In genomic region chr11:112542479-112542878, GRCh38 we compare ENCODE assay signal across 26 cellular contexts.
A peak's percentile ranks its signal among the peaks of the same experiment; 100 is the strongest.
DNase-seq lines count a peak whose midpoint lies in the region; ATAC-seq and TF ChIP-seq lines count a peak whose summit lies in the region.
"Had no signal": no experiment of that assay in that cellular context is flagged by ENCODE, and none has a peak within 500 bp of the region (broad histone marks: within the 10 kb centered on the region; RNA-seq: fewer than 3 reads in every experiment).

No MANE protein-coding gene starts in this region.

- 93% methylated on average over 1 of the region's 1 CpG for WGBS in hepatocyte (ENCODE audit: low lambda C conversion rate, missing lambda C conversion rate)

- no peak overlapping the region for H3K4me2 ChIP-seq in PC-3 (ENCODE audit: low read length)
- H3K4me2 ChIP-seq in hepatocyte, result no peak overlapping the region
- no peak overlapping the region for H3K4me2 ChIP-seq in neural progenitor cell
- H3K4me2 ChIP-seq: GM23338 had no signal

- no peak overlapping the region for H3K4me3 Mint-ChIP-seq in neural progenitor cell
- H3K4me3 Mint-ChIP-seq: B cell; CD8-positive, alpha-beta memory T cell; GM23338; H9; HFFc6 had no signal

- intact Hi-C loops in PC-3 (cut with micrococcal nuclease), result no loop called here

- H3K27ac ChIP-seq in PC-3 (ENCODE audit: low read length) (no peak overlapping the region), hepatocyte (peak overlapping the region; percentile 53), neural progenitor cell (no peak overlapping the region)
- H3K27ac ChIP-seq: C4-2B had no signal

- H3K36me3 Mint-ChIP-seq in neural progenitor cell, result no peaks in the 10 kb centered on the region
- H3K36me3 Mint-ChIP-seq: CD8-positive, alpha-beta memory T cell had no signal

- POLR2A ChIA-PET in PC-3 (lab: Charles Lee; ENCODE audit: unreplicated experiment), result no interaction called here

- no peaks in the 10 kb centered on the region for H3K9me2 ChIP-seq in PC-3 (replicated peaks; ENCODE audit: low read length)
- no peaks in the 10 kb centered on the region for H3K9me2 ChIP-seq in hepatocyte (replicated peaks; ENCODE audit: insufficient read depth)

- no peaks in the 10 kb centered on the region for H3K4me1 ChIP-seq in PC-3 (ENCODE audit: insufficient read depth, low read length)
- peaks cover 23% of the 10 kb centered on the region for H3K4me1 ChIP-seq in hepatocyte (ENCODE audit: insufficient read depth)
- H3K4me1 ChIP-seq in neural progenitor cell, result peaks cover 12% of the 10 kb centered on the region

- H3K4me1 Mint-ChIP-seq in neural progenitor cell, result peaks cover 5% of the 10 kb centered on the region
- H3K4me1 Mint-ChIP-seq: B cell had no signal

- H3K79me2 ChIP-seq in PC-3 (ENCODE audit: low read length), result no peaks in the 10 kb centered on the region
- H3K79me2 ChIP-seq in hepatocyte, result no peaks in the 10 kb centered on the region
- no peaks in the 10 kb centered on the region for H3K79me2 ChIP-seq in neural progenitor cell (ENCODE audit: low read depth)

- H2AFZ ChIP-seq in PC-3 (ENCODE audit: low read length) (no peak overlapping the region), hepatocyte (no peak overlapping the region), neural progenitor cell (replicated peaks) (no peak overlapping the region)
- H2AFZ ChIP-seq: GM23338 had no signal

- H3K27me3 ChIP-seq in PC-3 (ENCODE audit: low read length) (peaks cover 43% of the 10 kb centered on the region), hepatocyte (no peaks in the 10 kb centered on the region), neural progenitor cell (no peaks in the 10 kb centered on the region)

- BruUV-seq in PC-3 (replicated peaks; lab: Mats Ljungman, UMichigan), result no TSS peak

- no peaks in the 10 kb centered on the region for H3F3A ChIP-seq in PC-3 (ENCODE audit: low read length, unreplicated experiment)
- no peaks in the 10 kb centered on the region for H3F3A ChIP-seq in neural progenitor cell (ENCODE audit: low read depth)

- H3K27ac Mint-ChIP-seq in neural progenitor cell, result peak overlapping the region; percentile 64
- H3K27ac Mint-ChIP-seq: B cell, GM23338, H9, HFFc6 had no signal

- H3K36me3 ChIP-seq in PC-3 (ENCODE audit: low read depth, low read length) (no peaks in the 10 kb centered on the region), hepatocyte (replicated peaks; ENCODE audit: insufficient read depth, low read depth) (no peaks in the 10 kb centered on the region), neural progenitor cell (no peaks in the 10 kb centered on the region)

- no peak overlapping the region for H3K4me3 ChIP-seq in PC-3 (ENCODE audit: low read length)
- H3K4me3 ChIP-seq in hepatocyte, result no peak overlapping the region
- H3K4me3 ChIP-seq in neural progenitor cell, result no peak overlapping the region
- H3K4me3 ChIP-seq: GM23338, K562 had no signal

- CTCF ChIA-PET in PC-3 (lab: Charles Lee), result no interaction called here

- no peak for ATAC-seq in PC-3
- ATAC-seq: GM23338, K562 had no signal

- TF ChIP-seq CTCF in PC-3 (conservative IDR thresholded peaks at IDR 0.05; ENCODE audit: low read depth, low read length) (no peak), hepatocyte (IDR thresholded peaks at IDR 0.05; ENCODE audit: poor library complexity) (no peak), neural progenitor cell (IDR thresholded peaks at IDR 0.05) (no peak)

- no peaks in the 10 kb centered on the region for H4K20me1 ChIP-seq in PC-3 (ENCODE audit: low read length)
- H4K20me1 ChIP-seq in hepatocyte (ENCODE audit: insufficient read depth, poor library complexity, severe bottlenecking), result no peaks in the 10 kb centered on the region
- H4K20me1 ChIP-seq in neural progenitor cell (ENCODE audit: low read depth), result no peaks in the 10 kb centered on the region

- peaks cover 9% of the 10 kb centered on the region for H3K9me3 Mint-ChIP-seq in neural progenitor cell
- H3K9me3 Mint-ChIP-seq: CD8-positive, alpha-beta memory T cell; HFFc6 had no signal

- H3K9ac ChIP-seq in PC-3 (ENCODE audit: low read length), result no peak overlapping the region
- H3K9ac ChIP-seq in neural progenitor cell, result no peak overlapping the region

- DNase-seq in PC-3, result peak; percentile 18
- DNase-seq in hepatocyte (ENCODE audit: low spot score), result peak; percentile 45
- DNase-seq in neural progenitor cell (ENCODE audit: low spot score), result no peak
- DNase-seq in OCI-M2 (lab: John Stamatoyannopoulos, UW; ENCODE audit: unreplicated experiment), result no peak
- DNase-seq in DMS114 treated with DMSO at 0.1 percent for 48 hours (lab: John Stamatoyannopoulos, UW; ENCODE audit: unreplicated experiment), result no peak
- DNase-seq in AG08395 (ENCODE audit: low spot score), result no peak
- no peak for DNase-seq in DMS53 treated with DMSO at 0.1 percent for 48 hours (lab: John Stamatoyannopoulos, UW; ENCODE audit: unreplicated experiment)
- DNase-seq: CD8-positive, alpha-beta memory T cell; DMS 273 treated with DMSO at 0.1 percent for 48 hours; H9; HFFc6; Kasumi-1; NCI-H1092 treated with DMSO at 0.1 percent for 48 hours; NCI-H1436; NCI-H187; NCI-H2081 treated with DMSO at 0.1 percent for 48 hours; NCI-H2171; NCI-H226; NCI-H510A; NCI-H774; Right ventricle myocardium superior; RPMI8226 had no signal

- H3K9me3 ChIP-seq in PC-3 (ENCODE audit: low read length) (no peaks in the 10 kb centered on the region), hepatocyte (ENCODE audit: low read depth) (no peaks in the 10 kb centered on the region), neural progenitor cell (ENCODE audit: low read depth) (no peaks in the 10 kb centered on the region)

- peaks cover 7% of the 10 kb centered on the region for H3K27me3 Mint-ChIP-seq in neural progenitor cell (ENCODE audit: insufficient read depth, low read depth)

Comparison
In these comparisons a context has a peak if more than half of its experiments do, and no peak if none do; other contexts are left out.
1. DNase-seq: peak in PC-3 (single experiment) and hepatocyte (single experiment); none in neural progenitor cell (single experiment), OCI-M2 (single experiment), DMS114 treated with DMSO at 0.1 percent for 48 hours (single experiment), AG08395 (single experiment) and DMS53 treated with DMSO at 0.1 percent for 48 hours (single experiment).